ENCODE assay signal across 10 cellular contexts in the genomic region with DNA sequence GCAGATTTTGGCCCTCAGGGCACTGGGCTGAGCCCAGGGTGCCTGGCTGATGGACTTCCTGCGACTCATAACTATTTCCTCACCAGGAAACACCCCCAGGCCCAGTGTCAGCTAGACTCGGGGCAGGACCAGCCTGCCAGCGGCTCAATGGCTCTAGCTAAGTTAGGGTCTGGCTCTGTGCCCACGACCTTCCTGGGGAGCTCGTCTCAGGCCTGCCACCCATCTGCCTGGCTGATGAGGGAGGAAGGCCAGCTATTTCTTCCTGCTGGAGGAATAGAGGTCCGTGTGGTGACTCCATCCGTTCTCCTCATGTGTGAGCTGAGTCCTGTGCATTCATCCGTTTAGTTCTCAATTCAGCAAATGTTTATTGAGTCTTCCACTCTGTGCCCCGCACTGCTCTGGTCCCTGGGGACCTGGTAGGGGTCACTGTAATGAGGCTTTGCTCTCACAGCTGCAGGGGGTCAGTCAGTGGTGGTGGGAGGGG. TPM values are rescaled to one million over a fixed set of nuclear protein-coding genes. Genes with fewer than 3 reads are reported as not detected.
DNase-seq lines count a peak whose midpoint lies in the region; TF ChIP-seq lines count a peak whose summit lies in the region.
"Had no signal": no experiment of that assay in that cellular context is flagged by ENCODE, and none has a peak within 500 bp of the region (broad histone marks: within the 10 kb centered on the region; RNA-seq: fewer than 3 reads in every experiment).

No MANE protein-coding gene starts in this region.

- TF ChIP-seq CTCF in osteoblast (IDR thresholded peaks at IDR 0.05; ENCODE audit: extremely low read depth, low read depth, low read length): no peak

- peaks cover 67% of the 10 kb centered on the region for H4K20me1 ChIP-seq in osteoblast (ENCODE audit: insufficient read depth, low read length)

- no peak overlapping the region for H3K4me3 ChIP-seq in NT2/D1 (ENCODE audit: insufficient read length, low read depth)
- peak overlapping the region; percentile 17 for H3K4me3 ChIP-seq in osteoblast (ENCODE audit: insufficient read depth, low read length)
- H3K4me3 ChIP-seq: K562 had no signal

- H3K27me3 ChIP-seq in NT2/D1 (ENCODE audit: insufficient read depth, insufficient read length) (no peaks in the 10 kb centered on the region), osteoblast (ENCODE audit: insufficient read depth, low read length) (no peaks in the 10 kb centered on the region)

- peaks cover 34% of the 10 kb centered on the region for H3K36me3 ChIP-seq in NT2/D1 (ENCODE audit: insufficient read depth, insufficient read length, low read length)
- H3K36me3 ChIP-seq in osteoblast (ENCODE audit: insufficient read depth, low read length): peaks cover 9% of the 10 kb centered on the region

- H3K9ac ChIP-seq in NT2/D1 (ENCODE audit: insufficient read length, low read depth): peak overlapping the region; percentile 12

- peak overlapping the region; percentile 47 for H3K4me2 ChIP-seq in osteoblast (ENCODE audit: insufficient read depth, low read length)

- H3K4me1 ChIP-seq in NT2/D1 (ENCODE audit: insufficient read depth, insufficient read length): peaks cover 17% of the 10 kb centered on the region
- peaks cover 35% of the 10 kb centered on the region for H3K4me1 ChIP-seq in osteoblast (ENCODE audit: insufficient read depth, low read length)

- DNase-seq in EH (ENCODE audit: low read depth) (peak; percentile 91), NT2/D1 (ENCODE audit: low read depth, low spot score) (no peak), fibroblast of gingiva (ENCODE audit: low read depth) (peak; percentile 70), osteoblast (ENCODE audit: insufficient read length, low spot score, missing footprints) (no peak), DMS53 (lab: John Stamatoyannopoulos, UW) (no peak), RKO (ENCODE audit: low spot score) (no peak), HUDEP-2 (lab: John Stamatoyannopoulos, UW; ENCODE audit: unreplicated experiment in 76 of 76) (no peak)
- no peak for DNase-seq in activated CD4-positive, alpha-beta T cell treated with anti-CD3 and anti-CD28 coated beads for 1 hour
- DNase-seq: effector memory CD4-positive, alpha-beta T cell had no signal

- peaks cover 89% of the 10 kb centered on the region for H3K79me2 ChIP-seq in osteoblast (ENCODE audit: insufficient read depth, low read length)

- no peak overlapping the region for H2AFZ ChIP-seq in osteoblast (ENCODE audit: low read length)

- H3K9me3 ChIP-seq in NT2/D1 (ENCODE audit: insufficient read depth, low read length) (no peaks in the 10 kb centered on the region), osteoblast (ENCODE audit: low read depth, low read length) (no peaks in the 10 kb centered on the region)

- H3K27ac ChIP-seq in osteoblast (ENCODE audit: low read depth, low read length): peak overlapping the region; percentile 50

RNA-seq across cellular contexts. Expression of gene KIRREL1, which starts 44.5 kb away (rescaled TPM):
- 171 and 174 TPM in 2 replicates for total RNA-seq in osteoblast

Comparison
In these comparisons a context has a peak if more than half of its experiments do, and no peak if none do; other contexts are left out.
1. DNase-seq: peak in EH (single experiment) and fibroblast of gingiva (single experiment); none in NT2/D1 (single experiment), osteoblast (single experiment), activated CD4-positive, alpha-beta T cell treated with anti-CD3 and anti-CD28 coated beads for 1 hour (single experiment), DMS53 (single experiment), RKO (single experiment) and HUDEP-2 (0 of 76).